1 cellular context compared by ENCODE assay signal in genomic region chr3:47434849-47435248, GRCh38.
TF ChIP-seq lines count a peak whose summit lies in the region.

No MANE protein-coding gene starts in this region.

TF ChIP-seq in HepG2, 621 proteins besides CTCF, POLR2A, EP300 and RAD21:
- TF ChIP-seq PATZ1 (CRISPR knock-in tag; IDR thresholded peaks at IDR 0.05): peak; percentile 42
- no peak for TF ChIP-seq TFE3 (CRISPR knock-in tag; IDR thresholded peaks at IDR 0.05)
- TF ChIP-seq HOMEZ (CRISPR knock-in tag; IDR thresholded peaks at IDR 0.05; ENCODE audit: low read depth): no peak
- peak; percentile 35 for TF ChIP-seq TEAD3 (CRISPR knock-in tag; optimal IDR thresholded peaks at IDR 0.05; ENCODE audit: borderline replicate concordance)
- TF ChIP-seq HNF4G (IDR thresholded peaks at IDR 0.05; ENCODE audit: borderline replicate concordance, low read depth, low read length): 0 out of 2 replicates have a peak, but pooled peaks have one; percentile 29
- no peak for TF ChIP-seq HNF4G (CRISPR knock-in tag; IDR thresholded peaks at IDR 0.05; ENCODE audit: borderline replicate concordance, low read depth)
- peak; percentile 30; the same call in 1 of the 2 replicates for TF ChIP-seq HNF4A (CRISPR knock-in tag; IDR thresholded peaks at IDR 0.05)
- peak; percentile 26; the same call in 1 of the 2 replicates for TF ChIP-seq ARID4A (CRISPR knock-in tag; IDR thresholded peaks at IDR 0.05; ENCODE audit: borderline replicate concordance)
- no peak for TF ChIP-seq MXD1 (CRISPR knock-in tag; IDR thresholded peaks at IDR 0.05)
- TF ChIP-seq SP1 (IDR thresholded peaks at IDR 0.05): no peak
- TF ChIP-seq SP1 (CRISPR knock-in tag; IDR thresholded peaks at IDR 0.05): no peak
